35 cellular contexts compared by ENCODE assay signal in genomic region chr1:119778359-119778758, GRCh38. TPM values are rescaled to one million over a fixed set of nuclear protein-coding genes. Genes with fewer than 3 reads are reported as not detected.
"Had no signal": no experiment of that assay in that cellular context is flagged by ENCODE, and none has a peak within 500 bp of the region (broad histone marks: within the 10 kb centered on the region; RNA-seq: fewer than 3 reads in every experiment).

No MANE protein-coding gene starts in this region.

- H3K4me1 Mint-ChIP-seq: activated CD4-positive, alpha-beta T cell treated with anti-CD3 and anti-CD28 coated beads for 36 hours had no signal

- H3K36me3 Mint-ChIP-seq: activated naive CD4-positive, alpha-beta T cell treated with anti-CD3 and anti-CD28 coated beads, Interleukin-2, amount 50 U/mL, for 72 hours; brain; WTC11 had no signal

- ATAC-seq: activated CD4-positive, alpha-beta T cell treated with anti-CD3 and anti-CD28 coated beads for 36 hours; activated CD4-positive, CD25-positive, alpha-beta regulatory T cell treated with anti-CD3 and anti-CD28 coated beads, Interleukin-2, amount 50 U/mL, for 24 hours; activated naive CD4-positive, alpha-beta T cell treated with anti-CD3 and anti-CD28 coated beads, Interleukin-2, amount 50 U/mL, for 72 hours; activated T-cell treated with anti-CD3 and anti-CD28 coated beads, Interleukin-2, amount 50 U/mL, for 4 hours; PC-3; WTC11 had no signal

- H3K27me3 Mint-ChIP-seq: brain had no signal

- H3K9ac ChIP-seq: SK-N-SH had no signal

- H3K9me3 ChIP-seq: adrenal gland, Peyer's patch, SJSA1, SK-N-SH had no signal

- H3K4me3 ChIP-seq: adrenal gland, Peyer's patch, SJSA1 had no signal

- H3K27ac Mint-ChIP-seq: activated CD4-positive, alpha-beta T cell treated with anti-CD3 and anti-CD28 coated beads for 36 hours; activated CD4-positive, alpha-beta T cell treated with anti-CD3 and anti-CD28 coated beads, Interleukin-2, amount 10 ng/mL, durations not matched to agents 7 days and 5 days; activated naive CD4-positive, alpha-beta T cell treated with anti-CD3 and anti-CD28 coated beads for 36 hours; activated naive CD4-positive, alpha-beta T cell treated with anti-CD3 and anti-CD28 coated beads, Interleukin-2, amount 50 U/mL, for 72 hours; activated T-helper 1 cell treated with anti-CD3 and anti-CD28 coated beads, Interleukin-12 subunit alpha, Interleukin-12 subunit beta, Interleukin-2, Interleukin-4 antibody, amounts not matched to agents 30 ng/mL and 10 ng/mL and 1 ng/mL, durations not matched to agents 14 hours and 24 hours and 36 hours; T-helper 1 cell treated with Interleukin-12 subunit alpha and Interleukin-12 subunit beta and Interleukin-4 antibody, amounts not matched to agents 30 μg/mL and 1 μg/mL, for 36 hours; T-helper 2 cell treated with Interferon-gamma antibody and Interleukin-4, amounts not matched to agents 5 μg/mL and 100 μg/mL, for 36 hours; WTC11 had no signal

- H3K27me3 ChIP-seq: adrenal gland, Peyer's patch, SJSA1 had no signal

- H3K4me1 ChIP-seq: adrenal gland had no signal

- H3K4me3 Mint-ChIP-seq: activated CD4-positive, alpha-beta T cell treated with anti-CD3 and anti-CD28 coated beads for 36 hours; activated CD4-positive, alpha-beta T cell treated with anti-CD3 and anti-CD28 coated beads, Interleukin-2, amount 10 ng/mL, durations not matched to agents 7 days and 5 days; activated naive CD4-positive, alpha-beta T cell treated with anti-CD3 and anti-CD28 coated beads for 36 hours; activated T-cell treated with anti-CD3 and anti-CD28 coated beads, Interleukin-2, amount 50 U/mL, for 4 hours; activated T-helper 1 cell treated with anti-CD3 and anti-CD28 coated beads, Interleukin-12 subunit alpha, Interleukin-12 subunit beta, Interleukin-2, Interleukin-4 antibody, amounts not matched to agents 30 ng/mL and 10 ng/mL and 1 ng/mL, durations not matched to agents 14 hours and 24 hours and 36 hours; brain; T-helper 1 cell treated with Interleukin-12 subunit alpha and Interleukin-12 subunit beta and Interleukin-4 antibody, amounts not matched to agents 30 μg/mL and 1 μg/mL, for 36 hours; T-helper 2 cell treated with Interferon-gamma antibody and Interleukin-4, amounts not matched to agents 5 μg/mL and 100 μg/mL, for 36 hours; WTC11 had no signal

- DNase-seq: activated CD4-positive, alpha-beta T cell treated with anti-CD3 and anti-CD28 coated beads for 36 hours; activated CD4-positive, alpha-beta T cell treated with anti-CD3 and anti-CD28 coated beads, Interleukin-2, amount 10 ng/mL, durations not matched to agents 7 days and 5 days; activated CD4-positive, alpha-beta T cell treated with anti-CD3 and anti-CD28 coated beads, Interleukin-2, amount 50 U/mL, for 48 hours; activated CD8-positive, alpha-beta memory T cell treated with anti-CD3 and anti-CD28 coated beads, Interleukin-2, amount 50 U/mL, for 4 hours; activated gamma-delta T cell treated with Interleukin-2 at 50 U/mL for 16 hours; activated naive CD4-positive, alpha-beta T cell treated with anti-CD3 and anti-CD28 coated beads for 36 hours; activated T-cell treated with anti-CD3 and anti-CD28 coated beads for 4 hours; activated T-cell treated with anti-CD3 and anti-CD28 coated beads, Interleukin-2, amount 50 U/mL, for 4 hours; adrenal gland; caudate nucleus; NCI-H1105; NCI-H1417 treated with DMSO at 0.1 percent for 48 hours; NCI-H187 treated with DMSO at 0.1 percent for 48 hours; NCI-H2081; NCI-H345; NCI-H510A; NCI-H526; NCI-H748 treated with DMSO at 0.1 percent for 48 hours; NK-92 treated with Interleukin-12 subunit alpha and Interleukin-12 subunit beta, amount 100 ng/mL, for 24 hours; PC-3; Peyer's patch; RPMI8226; SHP77 treated with DMSO at 0.1 percent for 48 hours; SK-N-SH had no signal

- H3K36me3 ChIP-seq: adrenal gland, Peyer's patch, SJSA1 had no signal

- H3K27ac ChIP-seq: adrenal gland, Peyer's patch, SJSA1 had no signal

- H3K9me3 Mint-ChIP-seq: activated CD4-positive, alpha-beta T cell treated with anti-CD3 and anti-CD28 coated beads, Interleukin-2, amount 10 ng/mL, durations not matched to agents 7 days and 5 days; activated naive CD4-positive, alpha-beta T cell treated with anti-CD3 and anti-CD28 coated beads for 36 hours; activated naive CD4-positive, alpha-beta T cell treated with anti-CD3 and anti-CD28 coated beads, Interleukin-2, amount 50 U/mL, for 72 hours; activated T-cell treated with anti-CD3 and anti-CD28 coated beads, Interleukin-2, amount 50 U/mL, for 4 hours; activated T-helper 1 cell treated with anti-CD3 and anti-CD28 coated beads, Interleukin-12 subunit alpha, Interleukin-12 subunit beta, Interleukin-2, Interleukin-4 antibody, amounts not matched to agents 30 ng/mL and 10 ng/mL and 1 ng/mL, durations not matched to agents 14 hours and 24 hours and 36 hours; brain; T-helper 1 cell treated with Interleukin-12 subunit alpha and Interleukin-12 subunit beta and Interleukin-4 antibody, amounts not matched to agents 30 μg/mL and 1 μg/mL, for 36 hours; T-helper 2 cell treated with Interferon-gamma antibody and Interleukin-4, amounts not matched to agents 5 μg/mL and 100 μg/mL, for 36 hours; WTC11 had no signal

RNA-seq across cellular contexts. Expression of gene HMGCS2, which starts 9.7 kb away (rescaled TPM):
- total RNA-seq: activated CD4-positive, alpha-beta T cell treated with anti-CD3 and anti-CD28 coated beads for 36 hours; activated CD4-positive, alpha-beta T cell treated with anti-CD3 and anti-CD28 coated beads, Interleukin-2, amount 10 ng/mL, durations not matched to agents 7 days and 5 days; activated naive CD4-positive, alpha-beta T cell treated with anti-CD3 and anti-CD28 coated beads for 36 hours; activated naive CD4-positive, alpha-beta T cell treated with anti-CD3 and anti-CD28 coated beads, Interleukin-2, amount 50 U/mL, for 72 hours; activated T-helper 1 cell treated with anti-CD3 and anti-CD28 coated beads, Interleukin-12 subunit alpha, Interleukin-12 subunit beta, Interleukin-2, Interleukin-4 antibody, amounts not matched to agents 30 ng/mL and 10 ng/mL and 1 ng/mL, durations not matched to agents 14 hours and 24 hours and 36 hours; astrocyte; M059J; PC-3; SJSA1 had no signal
- polyA plus RNA-seq: SK-N-SH had no signal

RNA-seq across cellular contexts. Expression of gene REG4, which starts 32.9 kb away (rescaled TPM):
- total RNA-seq: adrenal gland, astrocyte, bronchial epithelial cell, SJSA1 had no signal
- polyA plus RNA-seq: adrenal gland, SK-N-SH had no signal
